In genomic region chr13:50128406-50129048, GRCh38 we compare ENCODE assay signal across 9 cellular contexts.
DNase-seq lines count a peak whose midpoint lies in the region; ATAC-seq and TF ChIP-seq lines count a peak whose summit lies in the region.
"Had no signal": no experiment of that assay in that cellular context is flagged by ENCODE, and none has a peak within 500 bp of the region (broad histone marks: within the 10 kb centered on the region; RNA-seq: fewer than 3 reads in every experiment).

No MANE protein-coding gene starts in this region.

- intact Hi-C loops in activated T-helper 2 cell treated with anti-CD3 and anti-CD28 coated beads, Interferon-gamma antibody, Interleukin-2, Interleukin-4, amounts not matched to agents 10 μg/mL and 5 μg/mL and 100 μg/mL, durations not matched to agents 14 hours and 24 hours and 36 hours (cut with micrococcal nuclease) = loop anchor here (5.0 kb wide), 3 partner anchors 404 to 764 kb away; partner anchors contain the start of genes CAB39L and SETDB2

- DNase-seq in stimulated activated CD4-positive, alpha-beta T cell treated with anti-CD3 and anti-CD28 coated beads, Interleukin-15, amount 100 ng/mL, for 24 hours = peak; percentile 48
- DNase-seq in stimulated activated CD4-positive, alpha-beta T cell treated with anti-CD3 and anti-CD28 coated beads, Interleukin-2, amount 100 ng/mL, for 48 hours = no peak
- DNase-seq in activated T-helper 2 cell treated with anti-CD3 and anti-CD28 coated beads, Interferon-gamma antibody, Interleukin-2, Interleukin-4, amounts not matched to agents 10 μg/mL and 5 μg/mL and 100 μg/mL, durations not matched to agents 14 hours and 24 hours and 36 hours (ENCODE audit: low spot score) = no peak
- peak; percentile 59 for DNase-seq in left kidney (ENCODE audit: low read depth, low spot score)
- no peak for DNase-seq in type B pancreatic cell (ENCODE audit: extremely low spot score, unreplicated experiment)
- DNase-seq in NCI-H1417 treated with DMSO at 0.1 percent for 48 hours (lab: John Stamatoyannopoulos, UW) = no peak
- DNase-seq in dedifferentiated amniotic fluid mesenchymal stem cell (ENCODE audit: extremely low spot score) = no peak
- DNase-seq: left ventricle myocardium inferior had no signal

- no peak for TF ChIP-seq CTCF in type B pancreatic cell (conservative IDR thresholded peaks at IDR 0.05)

- peaks cover 42% of the 10 kb centered on the region for H3K4me1 Mint-ChIP-seq in activated T-helper 2 cell treated with anti-CD3 and anti-CD28 coated beads, Interferon-gamma antibody, Interleukin-2, Interleukin-4, amounts not matched to agents 10 μg/mL and 5 μg/mL and 100 μg/mL, durations not matched to agents 14 hours and 24 hours and 36 hours (ENCODE audit: low read depth)
- peaks cover 38% of the 10 kb centered on the region for H3K4me1 Mint-ChIP-seq in type B pancreatic cell (ENCODE audit: unreplicated experiment)

- no peak for ATAC-seq in GM18520 (IDR thresholded peaks at IDR 0.05; ENCODE audit: unreplicated experiment)

- H3K36me3 Mint-ChIP-seq in activated T-helper 2 cell treated with anti-CD3 and anti-CD28 coated beads, Interferon-gamma antibody, Interleukin-2, Interleukin-4, amounts not matched to agents 10 μg/mL and 5 μg/mL and 100 μg/mL, durations not matched to agents 14 hours and 24 hours and 36 hours (ENCODE audit: low read depth) = peaks cover 11% of the 10 kb centered on the region
- H3K36me3 Mint-ChIP-seq in type B pancreatic cell = no peaks in the 10 kb centered on the region

- H3K27me3 Mint-ChIP-seq in activated T-helper 2 cell treated with anti-CD3 and anti-CD28 coated beads, Interferon-gamma antibody, Interleukin-2, Interleukin-4, amounts not matched to agents 10 μg/mL and 5 μg/mL and 100 μg/mL, durations not matched to agents 14 hours and 24 hours and 36 hours (ENCODE audit: low read depth) = peaks cover 51% of the 10 kb centered on the region
- H3K27me3 Mint-ChIP-seq in type B pancreatic cell = peaks cover 72% of the 10 kb centered on the region

- peak overlapping the region; percentile 86 for H3K27ac Mint-ChIP-seq in activated T-helper 2 cell treated with anti-CD3 and anti-CD28 coated beads, Interferon-gamma antibody, Interleukin-2, Interleukin-4, amounts not matched to agents 10 μg/mL and 5 μg/mL and 100 μg/mL, durations not matched to agents 14 hours and 24 hours and 36 hours
- H3K27ac Mint-ChIP-seq in type B pancreatic cell = peak overlapping the region; percentile 90

- peaks cover 7% of the 10 kb centered on the region for H3K9me3 Mint-ChIP-seq in activated T-helper 2 cell treated with anti-CD3 and anti-CD28 coated beads, Interferon-gamma antibody, Interleukin-2, Interleukin-4, amounts not matched to agents 10 μg/mL and 5 μg/mL and 100 μg/mL, durations not matched to agents 14 hours and 24 hours and 36 hours
- no peaks in the 10 kb centered on the region for H3K9me3 Mint-ChIP-seq in type B pancreatic cell

- peak overlapping the region; percentile 37 for H3K4me3 Mint-ChIP-seq in activated T-helper 2 cell treated with anti-CD3 and anti-CD28 coated beads, Interferon-gamma antibody, Interleukin-2, Interleukin-4, amounts not matched to agents 10 μg/mL and 5 μg/mL and 100 μg/mL, durations not matched to agents 14 hours and 24 hours and 36 hours (ENCODE audit: low read depth)
- peak overlapping the region; percentile 85 for H3K4me3 Mint-ChIP-seq in type B pancreatic cell

Comparison
In these comparisons a context has a peak if more than half of its experiments do, and no peak if none do; other contexts are left out.
1. DNase-seq: peak in stimulated activated CD4-positive, alpha-beta T cell treated with anti-CD3 and anti-CD28 coated beads, Interleukin-15, amount 100 ng/mL, for 24 hours (single experiment) and left kidney (single experiment); none in stimulated activated CD4-positive, alpha-beta T cell treated with anti-CD3 and anti-CD28 coated beads, Interleukin-2, amount 100 ng/mL, for 48 hours (0 of 2), activated T-helper 2 cell treated with anti-CD3 and anti-CD28 coated beads, Interferon-gamma antibody, Interleukin-2, Interleukin-4, amounts not matched to agents 10 μg/mL and 5 μg/mL and 100 μg/mL, durations not matched to agents 14 hours and 24 hours and 36 hours (single experiment), type B pancreatic cell (single experiment), NCI-H1417 treated with DMSO at 0.1 percent for 48 hours (single experiment) and dedifferentiated amniotic fluid mesenchymal stem cell (single experiment).